Comparison of ENCODE assay signal across 21 cellular contexts in genomic region chr11:62069374-62069773, GRCh38.
"Had no signal": no experiment of that assay in that cellular context is flagged by ENCODE, and none has a peak within 500 bp of the region (broad histone marks: within the 10 kb centered on the region; RNA-seq: fewer than 3 reads in every experiment).

No MANE protein-coding gene starts in this region.

- ATAC-seq: naive thymus-derived CD4-positive, alpha-beta T cell; right lobe of liver; SK-N-SH treated with all-trans-retinoic acid at 6 μM for 48 hours; stimulated activated naive B cell treated with anti-CD40 and anti-IgM and Interleukin-4, amounts not matched to agents 10 μg/mL and 1 μg/mL and 100 μg/mL, for 72 hours; T-cell had no signal

- H3K36me3 ChIP-seq: adrenal gland, breast epithelium, esophagus squamous epithelium, neutrophil, pancreas, right lobe of liver, tibial artery, uterus had no signal

- H3K27ac ChIP-seq: adrenal gland, breast epithelium, esophagus squamous epithelium, neutrophil, pancreas, right lobe of liver, tibial artery, uterus had no signal

- H3K4me1 ChIP-seq: adrenal gland, breast epithelium, esophagus squamous epithelium, pancreas, right lobe of liver, tibial artery, uterus had no signal

- H3K27ac Mint-ChIP-seq: dendritic cell treated with granulocyte-macrophage colony-stimulating factor and Interleukin-4, amounts not matched to agents 40 ng/mL and 50 ng/mL, for 4 days; stimulated activated naive B cell treated with anti-CD40 and anti-IgM and Interleukin-4, amounts not matched to agents 10 μg/mL and 1 μg/mL and 100 μg/mL, for 72 hours; T-cell had no signal

- H3K36me3 Mint-ChIP-seq: activated naive CD4-positive, alpha-beta T cell treated with anti-CD3 and anti-CD28 coated beads, Interleukin-2, amount 50 U/mL, for 72 hours; naive thymus-derived CD4-positive, alpha-beta T cell; stimulated activated naive B cell treated with anti-CD40 and anti-IgM and Interleukin-4, amounts not matched to agents 10 μg/mL and 1 μg/mL and 100 μg/mL, for 72 hours; T-cell had no signal

- H3K27me3 ChIP-seq: adrenal gland, breast epithelium, esophagus squamous epithelium, neutrophil, pancreas, right lobe of liver, tibial artery, uterus had no signal

- H3K9me3 ChIP-seq: adrenal gland, breast epithelium, esophagus squamous epithelium, neutrophil, pancreas, right lobe of liver, tibial artery, uterus had no signal

- DNase-seq: activated CD4-positive, CD25-positive, alpha-beta regulatory T cell; activated effector memory CD4-positive, alpha-beta T cell treated with anti-CD3 and anti-CD28 coated beads, Interleukin-2, amount 50 U/mL, for 16 hours; effector memory CD4-positive, alpha-beta T cell; esophagus squamous epithelium; mesenchymal stem cell; naive thymus-derived CD4-positive, alpha-beta T cell; pancreas; right lobe of liver; stimulated activated CD4-positive, alpha-beta T cell treated with anti-CD3 and anti-CD28 coated beads, Interleukin-4, amount 100 ng/mL, for 4 hours; stimulated activated naive B cell treated with anti-CD40 and anti-IgM and Interleukin-4, amounts not matched to agents 10 μg/mL and 1 μg/mL and 100 μg/mL, for 72 hours; substantia nigra; T-cell; T-helper 9 cell; tibial artery; uterus had no signal

- H3K4me1 Mint-ChIP-seq: stimulated activated naive B cell treated with anti-CD40 and anti-IgM and Interleukin-4, amounts not matched to agents 10 μg/mL and 1 μg/mL and 100 μg/mL, for 72 hours; T-cell had no signal

- H3K4me3 Mint-ChIP-seq: dendritic cell treated with granulocyte-macrophage colony-stimulating factor and Interleukin-4, amounts not matched to agents 40 ng/mL and 50 ng/mL, for 4 days; naive thymus-derived CD4-positive, alpha-beta T cell; stimulated activated naive B cell treated with anti-CD40 and anti-IgM and Interleukin-4, amounts not matched to agents 10 μg/mL and 1 μg/mL and 100 μg/mL, for 72 hours; T-cell had no signal

- H3K4me3 ChIP-seq: adrenal gland, breast epithelium, esophagus squamous epithelium, pancreas, right lobe of liver, tibial artery, uterus had no signal

- H3K9me3 Mint-ChIP-seq: activated naive CD4-positive, alpha-beta T cell treated with anti-CD3 and anti-CD28 coated beads, Interleukin-2, amount 50 U/mL, for 72 hours; dendritic cell treated with granulocyte-macrophage colony-stimulating factor and Interleukin-4, amounts not matched to agents 40 ng/mL and 50 ng/mL, for 4 days; naive thymus-derived CD4-positive, alpha-beta T cell; stimulated activated naive B cell treated with anti-CD40 and anti-IgM and Interleukin-4, amounts not matched to agents 10 μg/mL and 1 μg/mL and 100 μg/mL, for 72 hours; T-cell had no signal
